In the genomic region with DNA sequence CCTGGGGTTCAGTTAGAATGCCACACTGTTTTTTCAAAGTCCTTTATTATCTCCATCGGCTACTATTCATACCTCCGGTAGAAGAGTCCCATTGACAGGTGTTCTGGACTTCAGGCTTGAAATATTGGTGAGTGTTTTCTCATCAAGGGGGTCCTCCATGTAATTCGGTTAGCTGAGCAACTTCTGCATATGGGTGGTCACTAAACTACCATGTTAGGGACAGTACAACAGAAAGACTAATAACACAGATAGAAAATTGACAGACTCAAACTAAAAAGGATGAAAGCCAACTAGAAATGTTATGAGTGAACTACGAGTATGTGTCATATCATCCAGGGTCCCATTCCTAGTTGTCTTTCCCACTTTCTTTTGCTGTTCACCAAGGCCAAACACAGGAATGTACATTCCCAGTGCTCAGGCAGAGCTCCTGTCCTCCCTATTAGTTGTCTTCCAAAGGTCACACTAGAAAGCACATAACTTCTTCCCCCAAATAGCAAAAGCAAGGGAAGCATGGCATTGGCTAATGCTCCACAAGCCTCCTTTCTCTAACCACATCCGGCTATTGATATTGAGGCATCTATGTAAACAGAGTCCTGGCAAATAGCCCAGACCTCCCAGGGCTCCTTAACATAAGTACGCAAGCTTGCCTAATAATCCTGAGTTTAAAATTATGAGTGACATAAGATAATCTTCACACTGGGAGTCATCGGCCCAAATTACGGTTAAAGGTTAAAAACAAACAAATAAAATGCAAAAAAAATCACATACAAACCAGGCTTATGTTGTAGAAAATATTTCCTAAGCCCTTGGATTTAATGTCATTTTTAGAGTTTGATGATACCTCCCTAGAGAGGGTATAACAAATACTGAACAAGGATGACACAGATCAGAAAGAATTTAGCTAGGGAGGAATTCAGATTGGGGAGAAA, we compare ENCODE assay signal across 13 cellular contexts. TPM values are rescaled to one million over a fixed set of nuclear protein-coding genes. Genes with fewer than 3 reads are reported as not detected.
DNase-seq lines count a peak whose midpoint lies in the region; ATAC-seq and TF ChIP-seq lines count a peak whose summit lies in the region.
"Had no signal": no experiment of that assay in that cellular context is flagged by ENCODE, and none has a peak within 500 bp of the region (broad histone marks: within the 10 kb centered on the region; RNA-seq: fewer than 3 reads in every experiment).

No MANE protein-coding gene starts in this region.

- no peaks in the 10 kb centered on the region for H3K36me3 ChIP-seq in heart right ventricle

- no peak overlapping the region for H3K4me3 Mint-ChIP-seq in activated CD4-positive, alpha-beta memory T cell treated with anti-CD3 and anti-CD28 coated beads, Interleukin-2, amount 10 ng/mL, durations not matched to agents 7 days and 5 days
- no peak overlapping the region for H3K4me3 Mint-ChIP-seq in CD14-positive monocyte

- no peaks in the 10 kb centered on the region for H3K36me3 Mint-ChIP-seq in activated CD4-positive, alpha-beta memory T cell treated with anti-CD3 and anti-CD28 coated beads, Interleukin-2, amount 10 ng/mL, durations not matched to agents 7 days and 5 days (ENCODE audit: low read depth)
- no peaks in the 10 kb centered on the region for H3K36me3 Mint-ChIP-seq in CD14-positive monocyte

- intact Hi-C loops in heart right ventricle (cut with DNase I) (no loop called here), cardiac septum (cut with DNase I) (no loop called here), CD14-positive monocyte (cut with micrococcal nuclease) (no loop called here)

- H3K27me3 Mint-ChIP-seq in activated CD4-positive, alpha-beta memory T cell treated with anti-CD3 and anti-CD28 coated beads, Interleukin-2, amount 10 ng/mL, durations not matched to agents 7 days and 5 days: peaks cover 3% of the 10 kb centered on the region
- peaks cover 4 to 10% (median 6%) of the 10 kb centered on the region in 3 donors for H3K27me3 Mint-ChIP-seq in CD14-positive monocyte (ENCODE audit: low read depth in 3 of 3)

- TF ChIP-seq CTCF in heart right ventricle (IDR thresholded peaks at IDR 0.05) (no peak), CD14-positive monocyte (IDR thresholded peaks at IDR 0.05) (no peak)

- CTCF ChIA-PET in activated CD4-positive, alpha-beta memory T cell treated with anti-CD3 and anti-CD28 coated beads, Interleukin-2, amount 10 ng/mL, durations not matched to agents 7 days and 5 days (lab: Charles Lee): interaction anchor here (1.0 to 1.1 kb wide), 2 partner anchors 15 to 23 kb away, joined by 3 read pairs; no protein-coding TSS in a partner anchor

- POLR2A ChIA-PET in activated CD4-positive, alpha-beta memory T cell treated with anti-CD3 and anti-CD28 coated beads, Interleukin-2, amount 10 ng/mL, durations not matched to agents 7 days and 5 days (lab: Charles Lee): no interaction called here

- DNase-seq in heart right ventricle (no peak), cardiac septum (ENCODE audit: low spot score) (no peak), amniotic epithelial cell (ENCODE audit: low read depth) (peak; percentile 90), left lobe of liver (ENCODE audit: low spot score) (no peak), OCI-M1 (lab: John Stamatoyannopoulos, UW) (no peak), NCI-H510A (lab: John Stamatoyannopoulos, UW) (no peak), CD14-positive monocyte (ENCODE audit: low spot score) (no peak)
- no peak for DNase-seq in activated CD4-positive, alpha-beta memory T cell treated with anti-CD3 and anti-CD28 coated beads, Interleukin-2, amount 10 ng/mL, durations not matched to agents 7 days and 5 days
- DNase-seq: activated T-cell treated with anti-CD3 and anti-CD28 coated beads for 4 hours, dorsolateral prefrontal cortex, kidney, retina had no signal

- H3K9me3 Mint-ChIP-seq in activated CD4-positive, alpha-beta memory T cell treated with anti-CD3 and anti-CD28 coated beads, Interleukin-2, amount 10 ng/mL, durations not matched to agents 7 days and 5 days: no peaks in the 10 kb centered on the region
- H3K9me3 Mint-ChIP-seq in CD14-positive monocyte: peaks cover 0 to 1% (median 0%) of the 10 kb centered on the region in 7 donors

- WGBS in heart right ventricle, 2 donors: 73 to 77% methylated on average over 8 of the region's 8 CpGs

- peak overlapping the region in 6 of 10 donors; percentile 17 to 48 (median 44) for H3K27ac ChIP-seq in heart right ventricle

- H3K4me1 ChIP-seq in heart right ventricle: peaks cover 0 to 14% (median 0%) of the 10 kb centered on the region in 9 donors

- no peak overlapping the region for H3K4me3 ChIP-seq in heart right ventricle
- H3K4me3 ChIP-seq: dorsolateral prefrontal cortex had no signal

- no peaks in the 10 kb centered on the region for H3K9me3 ChIP-seq in heart right ventricle

- no peaks in the 10 kb centered on the region for H3K27me3 ChIP-seq in heart right ventricle
- H3K27me3 ChIP-seq: dorsolateral prefrontal cortex had no signal

- H3K27ac Mint-ChIP-seq in activated CD4-positive, alpha-beta memory T cell treated with anti-CD3 and anti-CD28 coated beads, Interleukin-2, amount 10 ng/mL, durations not matched to agents 7 days and 5 days: no peak overlapping the region
- no peak overlapping the region for H3K27ac Mint-ChIP-seq in CD14-positive monocyte

- no peaks in the 10 kb centered on the region for H3K4me1 Mint-ChIP-seq in activated CD4-positive, alpha-beta memory T cell treated with anti-CD3 and anti-CD28 coated beads, Interleukin-2, amount 10 ng/mL, durations not matched to agents 7 days and 5 days
- H3K4me1 Mint-ChIP-seq in CD14-positive monocyte: no peaks in the 10 kb centered on the region

- ATAC-seq in heart right ventricle (peak in 6 of 8 donors; percentile 12 to 53 (median 46)), left lobe of liver (peak; percentile 19)

RNA-seq across cellular contexts. Expression of a gene that starts 13.2 kb away (rescaled TPM):
- total RNA-seq in heart right ventricle (10 to 100 TPM in 9 of 10 donors, 1 to 10 TPM in 1; 6.1 to 60.5 (median 40.7) TPM), cardiac septum (76.5 TPM), left lobe of liver (6.7 TPM)
- polyA plus RNA-seq in heart right ventricle (10 to 100 TPM in 1 of 2 donors, 1 to 10 TPM in 1; 6.5 to 71.3 TPM), CD14-positive monocyte (not detected)
- not detected for total RNA-seq in activated CD4-positive, alpha-beta memory T cell treated with anti-CD3 and anti-CD28 coated beads, Interleukin-2, amount 10 ng/mL, durations not matched to agents 7 days and 5 days
- total RNA-seq: T-helper 1 cell treated with Interleukin-12 subunit alpha and Interleukin-12 subunit beta and Interleukin-4 antibody, amounts not matched to agents 30 ng/mL and 1 ng/mL, for 36 hours had no signal
